Comparison of ENCODE assay signal across 8 cellular contexts in genomic region chr5:59036274-59036961, GRCh38.
DNase-seq lines count a peak whose midpoint lies in the region; ATAC-seq and TF ChIP-seq lines count a peak whose summit lies in the region.

No MANE protein-coding gene starts in this region.

- H4K91ac ChIP-seq in mesenchymal stem cell (ENCODE audit: low read length): no peak overlapping the region

- CTCF ChIA-PET in PC-3 (lab: Charles Lee): no interaction called here

- H3K9ac ChIP-seq in PC-3 (ENCODE audit: low read length) (peak overlapping the region; percentile 43), mesenchymal stem cell (ENCODE audit: low read length) (peak overlapping the region; percentile 84)

- POLR2A ChIA-PET in PC-3 (lab: Charles Lee; ENCODE audit: unreplicated experiment): interaction anchor here (0.5 to 0.6 kb wide), 2 partner anchors 314 to 731 kb away, joined by 3 read pairs; no protein-coding TSS in a partner anchor

- H3K36me3 Mint-ChIP-seq in activated naive CD4-positive, alpha-beta T cell treated with anti-CD3 and anti-CD28 coated beads, Interleukin-2, amount 50 U/mL, for 72 hours: peaks cover 31 to 55% of the 10 kb centered on the region in 2 donors

- H3F3A ChIP-seq in PC-3 (ENCODE audit: low read length, unreplicated experiment): no peaks in the 10 kb centered on the region

- WGBS in mesenchymal stem cell: 23% methylated on average over 3 of the region's 4 CpGs

- H3K79me2 ChIP-seq in PC-3 (ENCODE audit: low read length): no peaks in the 10 kb centered on the region

- H3K4me2 ChIP-seq in PC-3 (ENCODE audit: low read length): peak overlapping the region; percentile 79
- H3K4me2 ChIP-seq in mesenchymal stem cell (ENCODE audit: low read length, poor library complexity, severe bottlenecking): no peak overlapping the region

- H4K20me1 ChIP-seq in PC-3 (ENCODE audit: low read length): no peaks in the 10 kb centered on the region

- H3K4me1 ChIP-seq in PC-3 (ENCODE audit: insufficient read depth, low read length) (peaks cover 38% of the 10 kb centered on the region), mesenchymal stem cell (ENCODE audit: control insufficient read depth, insufficient read depth, low read depth, low read length) (peaks cover 9% of the 10 kb centered on the region)

- no peaks in the 10 kb centered on the region for H3K9me2 ChIP-seq in PC-3 (replicated peaks; ENCODE audit: low read length)

- intact Hi-C loops in PC-3 (cut with micrococcal nuclease): loop anchor here (1.0 to 10.0 kb wide), 6 partner anchors 29 to 756 kb away; no protein-coding TSS in a partner anchor

- H3K4ac ChIP-seq in mesenchymal stem cell (ENCODE audit: low read depth in 1 of 2, low read length in 2 of 2): no peak overlapping the region

- no peak overlapping the region for H3K14ac ChIP-seq in mesenchymal stem cell (ENCODE audit: low read length in 2 of 2)

- TF ChIP-seq CTCF in PC-3 (conservative IDR thresholded peaks at IDR 0.05; ENCODE audit: low read depth, low read length): no peak

- no peaks in the 10 kb centered on the region for H3K9me3 Mint-ChIP-seq in activated naive CD4-positive, alpha-beta T cell treated with anti-CD3 and anti-CD28 coated beads, Interleukin-2, amount 50 U/mL, for 72 hours

- no peak overlapping the region for H2BK5ac ChIP-seq in mesenchymal stem cell (ENCODE audit: low read depth, low read length, poor library complexity, severe bottlenecking)

- H3K4me3 ChIP-seq in PC-3 (ENCODE audit: low read length): peak overlapping the region; percentile 34; the same call in 1 of the 2 replicates
- H3K4me3 ChIP-seq in mesenchymal stem cell (ENCODE audit: insufficient read depth in 1 of 2, low read depth in 1 of 2, low read length in 2 of 2): peak overlapping the region in 1 of 2 experiments; percentile 90

- H3K27me3 ChIP-seq in PC-3 (ENCODE audit: low read length) (no peaks in the 10 kb centered on the region), mesenchymal stem cell (ENCODE audit: control insufficient read depth in 1 of 2, insufficient read depth in 1 of 2, low read length in 2 of 2) (no peaks in the 10 kb centered on the region)

- H3K79me1 ChIP-seq in mesenchymal stem cell (replicated peaks; ENCODE audit: low read length, poor library complexity, severe bottlenecking): peaks cover 7% of the 10 kb centered on the region

- H2BK15ac ChIP-seq in mesenchymal stem cell (ENCODE audit: low read depth, poor library complexity, severe bottlenecking): no peak overlapping the region

- no peak overlapping the region for H4K8ac ChIP-seq in mesenchymal stem cell (ENCODE audit: low read length)

- H3K27ac ChIP-seq in PC-3 (ENCODE audit: low read length) (peak overlapping the region; percentile 72), mesenchymal stem cell (ENCODE audit: low read length, poor library complexity, severe bottlenecking) (no peak overlapping the region)

- peak; percentile 68 for ATAC-seq in PC-3
- ATAC-seq in activated naive CD4-positive, alpha-beta T cell treated with anti-CD3 and anti-CD28 coated beads, Interleukin-2, amount 50 U/mL, for 72 hours: peak; percentile 57 to 63
- ATAC-seq in GM18907 (IDR thresholded peaks at IDR 0.05; ENCODE audit: unreplicated experiment): no peak
- ATAC-seq in HG03442 (IDR thresholded peaks at IDR 0.05; ENCODE audit: unreplicated experiment): no peak

- H3K9me3 ChIP-seq in PC-3 (ENCODE audit: low read length) (no peaks in the 10 kb centered on the region), mesenchymal stem cell (ENCODE audit: control insufficient read depth, low read length) (no peaks in the 10 kb centered on the region)

- H2AFZ ChIP-seq in PC-3 (ENCODE audit: low read length) (no peak overlapping the region), mesenchymal stem cell (ENCODE audit: low read depth, low read length) (no peak overlapping the region)

- H2BK12ac ChIP-seq in mesenchymal stem cell (ENCODE audit: low read length in 2 of 2): no peak overlapping the region

- peak overlapping the region; percentile 94 to 95 for H3K27ac Mint-ChIP-seq in activated naive CD4-positive, alpha-beta T cell treated with anti-CD3 and anti-CD28 coated beads, Interleukin-2, amount 50 U/mL, for 72 hours

- H3K23ac ChIP-seq in mesenchymal stem cell (ENCODE audit: low read length in 2 of 2): no peak overlapping the region

- no peak overlapping the region for H2AK5ac ChIP-seq in mesenchymal stem cell (ENCODE audit: low read length, severe bottlenecking)

- H2BK120ac ChIP-seq in mesenchymal stem cell (ENCODE audit: low read depth, low read length): no peak overlapping the region

- no peak overlapping the region for H3K18ac ChIP-seq in mesenchymal stem cell (ENCODE audit: low read depth in 1 of 2, low read length in 2 of 2)

- TSS peak; percentile 90 for BruUV-seq in PC-3 (replicated peaks; lab: Mats Ljungman, UMichigan)

- DNase-seq in GM03348 (ENCODE audit: low spot score) (peak; percentile 78), PC-3 (peak; percentile 86), mesenchymal stem cell (peak; percentile 95), NCI-H1092 treated with DMSO at 0.1 percent for 48 hours (lab: John Stamatoyannopoulos, UW) (no peak), pons (ENCODE audit: low spot score) (no peak)
- peak in 1 of 2 donors; percentile 35 for DNase-seq in activated naive CD4-positive, alpha-beta T cell treated with anti-CD3 and anti-CD28 coated beads, Interleukin-2, amount 50 U/mL, for 72 hours (ENCODE audit: low spot score in 2 of 2)

- no peaks in the 10 kb centered on the region for H3K36me3 ChIP-seq in PC-3 (ENCODE audit: low read depth, low read length)
- H3K36me3 ChIP-seq in mesenchymal stem cell (ENCODE audit: control insufficient read depth in 1 of 2, insufficient read depth in 2 of 2, low read depth in 1 of 2, low read length in 2 of 2): no peaks in the 10 kb centered on the region

Comparison
In these comparisons a context has a peak if more than half of its experiments do, and no peak if none do; other contexts are left out.
1. DNase-seq: peak in GM03348 (single experiment), PC-3 (single experiment) and mesenchymal stem cell (single experiment); none in NCI-H1092 treated with DMSO at 0.1 percent for 48 hours (single experiment) and pons (single experiment).
2. ATAC-seq: peak in PC-3 (single experiment) and activated naive CD4-positive, alpha-beta T cell treated with anti-CD3 and anti-CD28 coated beads, Interleukin-2, amount 50 U/mL, for 72 hours (2 of 2); none in GM18907 (single experiment) and HG03442 (single experiment).